8 cellular contexts compared by ENCODE assay signal in genomic region chr16:15888072-15888976, GRCh38. TPM values are rescaled to one million over a fixed set of nuclear protein-coding genes. Genes with fewer than 3 reads are reported as not detected.
A peak's percentile ranks its signal among the peaks of the same experiment; 100 is the strongest.
DNase-seq lines count a peak whose midpoint lies in the region; ATAC-seq and TF ChIP-seq lines count a peak whose summit lies in the region.

A gene with protein sequence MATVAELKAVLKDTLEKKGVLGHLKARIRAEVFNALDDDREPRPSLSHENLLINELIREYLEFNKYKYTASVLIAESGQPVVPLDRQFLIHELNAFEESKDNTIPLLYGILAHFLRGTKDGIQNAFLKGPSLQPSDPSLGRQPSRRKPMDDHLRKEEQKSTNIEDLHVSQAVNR (minus strand): TSS chr16:15888603. CDS start chr16:15888585, 18 bp downstream.

- H3K27me3 Mint-ChIP-seq in CD4-positive, CD25-positive, alpha-beta regulatory T cell = no peaks in the 10 kb centered on the region

- WGBS in lower leg skin, 2 donors = 0 to 1% methylated on average over 35 to 40 of the region's 41 CpGs

- H3K4me3 Mint-ChIP-seq in CD4-positive, CD25-positive, alpha-beta regulatory T cell = peak within 1 kb of the TSS; percentile 98 to 100 (median 99)

- intact Hi-C loops in dorsolateral prefrontal cortex (cut with DNase I) (no loop called here), lower leg skin (cut with DNase I; ENCODE audit: low total_unique reads) (no loop called here)

- peaks cover 25 to 43% (median 31%) of the 10 kb centered on the region in 4 donors for H3K4me1 Mint-ChIP-seq in CD4-positive, CD25-positive, alpha-beta regulatory T cell

- H3K27ac Mint-ChIP-seq in CD4-positive, CD25-positive, alpha-beta regulatory T cell = peak within 1 kb of the TSS; percentile 97 to 99 (median 99)

- ATAC-seq in CD4-positive, CD25-positive, alpha-beta regulatory T cell (ENCODE audit: low read depth in 2 of 2) = peak; percentile 98 to 99
- peak; percentile 95 for ATAC-seq in GM19397 (IDR thresholded peaks at IDR 0.05; ENCODE audit: unreplicated experiment)
- ATAC-seq in HG03571 (IDR thresholded peaks at IDR 0.05; ENCODE audit: unreplicated experiment) = peak; percentile 96

- H3K27ac ChIP-seq in CD4-positive, CD25-positive, alpha-beta regulatory T cell (ENCODE audit: insufficient read depth, low read length, poor library complexity, severe bottlenecking) = peak within 1 kb of the TSS; percentile 73
- peak within 1 kb of the TSS in 53 of 59 donors; percentile 7 to 90 (median 73) for H3K27ac ChIP-seq in dorsolateral prefrontal cortex

- TF ChIP-seq POLR2A in lower leg skin (IDR thresholded peaks at IDR 0.05) = no peak

- no peaks in the 10 kb centered on the region for H3K27me3 ChIP-seq in CD4-positive, CD25-positive, alpha-beta regulatory T cell (ENCODE audit: control insufficient read depth, insufficient read depth, low read length)
- H3K27me3 ChIP-seq in dorsolateral prefrontal cortex = no peaks in the 10 kb centered on the region

- H3K4me1 ChIP-seq in CD4-positive, CD25-positive, alpha-beta regulatory T cell (ENCODE audit: control insufficient read depth, insufficient read depth, low read length, poor library complexity, severe bottlenecking) = peaks cover 20% of the 10 kb centered on the region

- TF ChIP-seq CTCF in dorsolateral prefrontal cortex (IDR thresholded peaks at IDR 0.05 in 54 of 56, conservative IDR thresholded peaks at IDR 0.05 in 2 of 56; ENCODE audit: low read depth in 1 of 56, partially characterized antibody in 56 of 56) = peak in 48 of 56 donors; percentile 15 to 62 (median 37)
- no peak for TF ChIP-seq CTCF in lower leg skin (IDR thresholded peaks at IDR 0.05)

- H3K36me3 ChIP-seq in CD4-positive, CD25-positive, alpha-beta regulatory T cell (ENCODE audit: control insufficient read depth, insufficient read depth, low read length) = peaks cover 6% of the 10 kb centered on the region

- H3K36me3 Mint-ChIP-seq in CD4-positive, CD25-positive, alpha-beta regulatory T cell = no peaks in the 10 kb centered on the region

- H3K9me3 Mint-ChIP-seq in CD4-positive, CD25-positive, alpha-beta regulatory T cell = no peaks in the 10 kb centered on the region

- H3K9me3 ChIP-seq in CD4-positive, CD25-positive, alpha-beta regulatory T cell (ENCODE audit: control insufficient read depth in 2 of 2, low read length in 2 of 2) = no peaks in the 10 kb centered on the region

- peak; percentile 100 for DNase-seq in CD4-positive, CD25-positive, alpha-beta regulatory T cell
- peak; percentile 100 for DNase-seq in NCI-H82 (lab: John Stamatoyannopoulos, UW)
- peak; percentile 100 for DNase-seq in activated CD4-positive, alpha-beta T cell treated with anti-CD3 and anti-CD28 coated beads, Interleukin-2, amount 50 U/mL, for 48 hours
- peak; percentile 99 to 100 (median 99) for DNase-seq in dorsolateral prefrontal cortex
- DNase-seq in lower leg skin (ENCODE audit: low spot score in 2 of 2) = peak; percentile 100
- peak; percentile 99 to 100 for DNase-seq in stimulated activated CD4-positive, alpha-beta T cell treated with anti-CD3 and anti-CD28 coated beads, Interleukin-4, amount 100 ng/mL, for 48 hours (ENCODE audit: low read depth in 2 of 2)

- H3K4me3 ChIP-seq in CD4-positive, CD25-positive, alpha-beta regulatory T cell (ENCODE audit: low read depth, low read length) = peak within 1 kb of the TSS; percentile 97
- H3K4me3 ChIP-seq in dorsolateral prefrontal cortex (peak within 1 kb of the TSS; percentile 67 to 100 (median 95)), lower leg skin (ENCODE audit: low read depth, poor library complexity, severe bottlenecking) (peak within 1 kb of the TSS; percentile 90)

RNA-seq across cellular contexts. Expression of the gene that starts here (rescaled TPM):
- total RNA-seq in CD4-positive, CD25-positive, alpha-beta regulatory T cell = 14.8 TPM
- 10 to 100 TPM; 29.0 to 33.5 (median 31.6) TPM for polyA plus RNA-seq in CD4-positive, CD25-positive, alpha-beta regulatory T cell
- total RNA-seq in dorsolateral prefrontal cortex (10 to 100 TPM; 16.6 to 44.9 (median 27.3) TPM), lower leg skin (10 to 100 TPM; 39.7 to 43.3 (median 40.7) TPM)

Comparison
In these comparisons a context has a peak if more than half of its experiments do, and no peak if none do; other contexts are left out.
1. Peak in every context shown above with its lines: DNase-seq, ATAC-seq, H3K4me3 ChIP-seq and H3K27ac ChIP-seq.
2. CTCF ChIP-seq: peak in dorsolateral prefrontal cortex (48 of 56); none in lower leg skin (0 of 3).